Comparison of ENCODE assay signal across 1 cellular context in genomic region chr2:67954125-67954748, GRCh38.
TF ChIP-seq lines count a peak whose summit lies in the region.

No MANE protein-coding gene starts in this region.

TF ChIP-seq in HepG2, 621 proteins besides CTCF, POLR2A, EP300 and RAD21 (continued from another document and continues in another):
- TF ChIP-seq ZNF770 (CRISPR knock-in tag; IDR thresholded peaks at IDR 0.05) (no peak), MTF1 (CRISPR knock-in tag; IDR thresholded peaks at IDR 0.05) (no peak), SALL1 (CRISPR knock-in tag; IDR thresholded peaks at IDR 0.05) (peak; percentile 88), ZFX (CRISPR knock-in tag; IDR thresholded peaks at IDR 0.05; ENCODE audit: low read depth) (no peak), CREB1 (IDR thresholded peaks at IDR 0.05) (no peak), CREB1 (CRISPR knock-in tag; IDR thresholded peaks at IDR 0.05) (peak; percentile 59; the same call in 1 of the 2 replicates), KAT2B (IDR thresholded peaks at IDR 0.05; ENCODE audit: borderline replicate concordance, low read depth, low read length) (no peak), KMT2A (CRISPR knock-in tag; IDR thresholded peaks at IDR 0.05) (no peak), BORCS8-MEF2B (CRISPR knock-in tag; IDR thresholded peaks at IDR 0.05) (no peak), RCOR2 (CRISPR knock-in tag; IDR thresholded peaks at IDR 0.05) (peak; percentile 73), PHF5A (CRISPR knock-in tag; IDR thresholded peaks at IDR 0.05; ENCODE audit: low read depth, unreplicated experiment) (peak; percentile 51), SP5 (CRISPR knock-in tag; IDR thresholded peaks at IDR 0.05; ENCODE audit: borderline replicate concordance, low read depth) (no peak), ZGPAT (CRISPR knock-in tag; IDR thresholded peaks at IDR 0.05) (peak; percentile 70; the same call in 1 of the 2 replicates), ZNF260 (CRISPR knock-in tag; IDR thresholded peaks at IDR 0.05; ENCODE audit: borderline replicate concordance, low read depth) (no peak), ATAD3A (CRISPR knock-in tag; IDR thresholded peaks at IDR 0.05) (no peak), SIN3B (IDR thresholded peaks at IDR 0.05; ENCODE audit: low read length) (no peak), PRPF4 (IDR thresholded peaks at IDR 0.05; ENCODE audit: low read depth, low read length, poor library complexity, severe bottlenecking) (no peak), ZNF280D (CRISPR knock-in tag; IDR thresholded peaks at IDR 0.05) (no peak), MTA1 (CRISPR knock-in tag; IDR thresholded peaks at IDR 0.05; ENCODE audit: borderline replicate concordance) (no peak; the same call in 1 of the 2 replicates), SRF (IDR thresholded peaks at IDR 0.05; ENCODE audit: low read depth, low read length) (no peak), ZNF589 (CRISPR knock-in tag; conservative IDR thresholded peaks at IDR 0.05) (no peak), ZNF619 (CRISPR knock-in tag; IDR thresholded peaks at IDR 0.05) (no peak), POLR2G (IDR thresholded peaks at IDR 0.05; ENCODE audit: low read depth, low read length) (no peak), TRAFD1 (CRISPR knock-in tag; IDR thresholded peaks at IDR 0.05; ENCODE audit: borderline replicate concordance) (no peak), HOXA3 (CRISPR knock-in tag; IDR thresholded peaks at IDR 0.05) (peak; percentile 78; the same call in 1 of the 2 replicates), ZNF441 (CRISPR knock-in tag; IDR thresholded peaks at IDR 0.05; ENCODE audit: borderline replicate concordance) (no peak), ZNF569 (CRISPR knock-in tag; IDR thresholded peaks at IDR 0.05; ENCODE audit: borderline replicate concordance) (no peak), ISX (CRISPR knock-in tag; conservative IDR thresholded peaks at IDR 0.05) (no peak), KLF12 (CRISPR knock-in tag; IDR thresholded peaks at IDR 0.05; ENCODE audit: borderline replicate concordance) (no peak), HOXA7 (CRISPR knock-in tag; IDR thresholded peaks at IDR 0.05) (no peak), ZNF607 (CRISPR knock-in tag; IDR thresholded peaks at IDR 0.05; ENCODE audit: borderline replicate concordance) (peak; percentile 90), ATF3 (CRISPR knock-in tag; IDR thresholded peaks at IDR 0.05) (no peak), ZSCAN12 (CRISPR knock-in tag; IDR thresholded peaks at IDR 0.05) (no peak), RXRA (CRISPR knock-in tag; IDR thresholded peaks at IDR 0.05) (peak; percentile 23; the same call in 1 of the 2 replicates), ZNF558 (CRISPR knock-in tag; IDR thresholded peaks at IDR 0.05; ENCODE audit: borderline replicate concordance) (peak; percentile 41; the same call in 1 of the 2 replicates), PTBP1 (IDR thresholded peaks at IDR 0.05; ENCODE audit: low read depth, low read length, poor library complexity, severe bottlenecking) (no peak), ZNF138 (CRISPR knock-in tag; IDR thresholded peaks at IDR 0.05; ENCODE audit: low read depth) (no peak), TCF7 (IDR thresholded peaks at IDR 0.05; ENCODE audit: low read depth) (peak; percentile 73), PRDM4 (CRISPR knock-in tag; IDR thresholded peaks at IDR 0.05; ENCODE audit: borderline replicate concordance) (no peak), ZNF33A (CRISPR knock-in tag; IDR thresholded peaks at IDR 0.05; ENCODE audit: borderline replicate concordance) (0 out of 2 replicates have a peak, but pooled peaks have one; percentile 20), HNRNPK (IDR thresholded peaks at IDR 0.05; ENCODE audit: low read depth, low read length, poor library complexity, severe bottlenecking) (no peak)
- TF ChIP-seq, protein P1, sequence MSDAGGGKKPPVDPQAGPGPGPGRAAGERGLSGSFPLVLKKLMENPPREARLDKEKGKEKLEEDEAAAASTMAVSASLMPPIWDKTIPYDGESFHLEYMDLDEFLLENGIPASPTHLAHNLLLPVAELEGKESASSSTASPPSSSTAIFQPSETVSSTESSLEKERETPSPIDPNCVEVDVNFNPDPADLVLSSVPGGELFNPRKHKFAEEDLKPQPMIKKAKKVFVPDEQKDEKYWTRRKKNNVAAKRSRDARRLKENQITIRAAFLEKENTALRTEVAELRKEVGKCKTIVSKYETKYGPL (CRISPR knock-in tag; IDR thresholded peaks at IDR 0.05): no peak
- TF ChIP-seq, protein P2, sequence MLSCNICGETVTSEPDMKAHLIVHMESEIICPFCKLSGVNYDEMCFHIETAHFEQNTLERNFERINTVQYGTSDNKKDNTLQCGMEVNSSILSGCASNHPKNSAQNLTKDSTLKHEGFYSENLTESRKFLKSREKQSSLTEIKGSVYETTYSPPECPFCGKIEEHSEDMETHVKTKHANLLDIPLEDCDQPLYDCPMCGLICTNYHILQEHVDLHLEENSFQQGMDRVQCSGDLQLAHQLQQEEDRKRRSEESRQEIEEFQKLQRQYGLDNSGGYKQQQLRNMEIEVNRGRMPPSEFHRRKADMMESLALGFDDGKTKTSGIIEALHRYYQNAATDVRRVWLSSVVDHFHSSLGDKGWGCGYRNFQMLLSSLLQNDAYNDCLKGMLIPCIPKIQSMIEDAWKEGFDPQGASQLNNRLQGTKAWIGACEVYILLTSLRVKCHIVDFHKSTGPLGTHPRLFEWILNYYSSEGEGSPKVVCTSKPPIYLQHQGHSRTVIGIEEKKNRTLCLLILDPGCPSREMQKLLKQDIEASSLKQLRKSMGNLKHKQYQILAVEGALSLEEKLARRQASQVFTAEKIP (CRISPR knock-in tag; IDR thresholded peaks at IDR 0.05; ENCODE audit: borderline replicate concordance): no peak
- TF ChIP-seq, protein P3, sequence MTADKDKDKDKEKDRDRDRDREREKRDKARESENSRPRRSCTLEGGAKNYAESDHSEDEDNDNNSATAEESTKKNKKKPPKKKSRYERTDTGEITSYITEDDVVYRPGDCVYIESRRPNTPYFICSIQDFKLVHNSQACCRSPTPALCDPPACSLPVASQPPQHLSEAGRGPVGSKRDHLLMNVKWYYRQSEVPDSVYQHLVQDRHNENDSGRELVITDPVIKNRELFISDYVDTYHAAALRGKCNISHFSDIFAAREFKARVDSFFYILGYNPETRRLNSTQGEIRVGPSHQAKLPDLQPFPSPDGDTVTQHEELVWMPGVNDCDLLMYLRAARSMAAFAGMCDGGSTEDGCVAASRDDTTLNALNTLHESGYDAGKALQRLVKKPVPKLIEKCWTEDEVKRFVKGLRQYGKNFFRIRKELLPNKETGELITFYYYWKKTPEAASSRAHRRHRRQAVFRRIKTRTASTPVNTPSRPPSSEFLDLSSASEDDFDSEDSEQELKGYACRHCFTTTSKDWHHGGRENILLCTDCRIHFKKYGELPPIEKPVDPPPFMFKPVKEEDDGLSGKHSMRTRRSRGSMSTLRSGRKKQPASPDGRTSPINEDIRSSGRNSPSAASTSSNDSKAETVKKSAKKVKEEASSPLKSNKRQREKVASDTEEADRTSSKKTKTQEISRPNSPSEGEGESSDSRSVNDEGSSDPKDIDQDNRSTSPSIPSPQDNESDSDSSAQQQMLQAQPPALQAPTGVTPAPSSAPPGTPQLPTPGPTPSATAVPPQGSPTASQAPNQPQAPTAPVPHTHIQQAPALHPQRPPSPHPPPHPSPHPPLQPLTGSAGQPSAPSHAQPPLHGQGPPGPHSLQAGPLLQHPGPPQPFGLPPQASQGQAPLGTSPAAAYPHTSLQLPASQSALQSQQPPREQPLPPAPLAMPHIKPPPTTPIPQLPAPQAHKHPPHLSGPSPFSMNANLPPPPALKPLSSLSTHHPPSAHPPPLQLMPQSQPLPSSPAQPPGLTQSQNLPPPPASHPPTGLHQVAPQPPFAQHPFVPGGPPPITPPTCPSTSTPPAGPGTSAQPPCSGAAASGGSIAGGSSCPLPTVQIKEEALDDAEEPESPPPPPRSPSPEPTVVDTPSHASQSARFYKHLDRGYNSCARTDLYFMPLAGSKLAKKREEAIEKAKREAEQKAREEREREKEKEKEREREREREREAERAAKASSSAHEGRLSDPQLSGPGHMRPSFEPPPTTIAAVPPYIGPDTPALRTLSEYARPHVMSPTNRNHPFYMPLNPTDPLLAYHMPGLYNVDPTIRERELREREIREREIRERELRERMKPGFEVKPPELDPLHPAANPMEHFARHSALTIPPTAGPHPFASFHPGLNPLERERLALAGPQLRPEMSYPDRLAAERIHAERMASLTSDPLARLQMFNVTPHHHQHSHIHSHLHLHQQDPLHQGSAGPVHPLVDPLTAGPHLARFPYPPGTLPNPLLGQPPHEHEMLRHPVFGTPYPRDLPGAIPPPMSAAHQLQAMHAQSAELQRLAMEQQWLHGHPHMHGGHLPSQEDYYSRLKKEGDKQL (CRISPR knock-in tag; IDR thresholded peaks at IDR 0.05; ENCODE audit: low read depth): no peak
